In genomic region chr18:78699516-78699915, GRCh38 we compare ENCODE assay signal across 19 cellular contexts.
DNase-seq lines count a peak whose midpoint lies in the region; ATAC-seq and TF ChIP-seq lines count a peak whose summit lies in the region.
"Had no signal": no experiment of that assay in that cellular context is flagged by ENCODE, and none has a peak within 500 bp of the region (broad histone marks: within the 10 kb centered on the region; RNA-seq: fewer than 3 reads in every experiment).

No MANE protein-coding gene starts in this region.

- no peak for ATAC-seq in GM21360 (IDR thresholded peaks at IDR 0.05; ENCODE audit: unreplicated experiment)

- H3K27ac ChIP-seq in sigmoid colon: no peak overlapping the region
- H3K27ac ChIP-seq: 22Rv1; BLaER1 treated with 17β-estradiol and CSF1 and Interleukin-3, amounts not matched to agents 10 nM and 100 nM; SJCRH30 had no signal

- TF ChIP-seq CTCF in sigmoid colon (IDR thresholded peaks at IDR 0.05): no peak

- no peak overlapping the region for H3K4me3 ChIP-seq in sigmoid colon
- H3K4me3 ChIP-seq: BLaER1 treated with 17β-estradiol and CSF1 and Interleukin-3, amounts not matched to agents 10 nM and 100 nM; SJCRH30 had no signal

- no peak for TF ChIP-seq EP300 in sigmoid colon (IDR thresholded peaks at IDR 0.05)

- no peaks in the 10 kb centered on the region for H3K9me3 ChIP-seq in sigmoid colon
- H3K9me3 ChIP-seq: BLaER1 treated with 17β-estradiol and CSF1 and Interleukin-3, amounts not matched to agents 10 nM and 100 nM; SJCRH30 had no signal

- DNase-seq in DMS153 (lab: John Stamatoyannopoulos, UW) (peak; percentile 49), DMS153 treated with DMSO at 0.1 percent for 48 hours (lab: John Stamatoyannopoulos, UW; ENCODE audit: unreplicated experiment) (no peak), NCI-H1417 (lab: John Stamatoyannopoulos, UW) (peak in 2 of 3 experiments; percentile 81 to 94), left kidney (ENCODE audit: low read depth, low spot score) (peak; percentile 27), sigmoid colon (peak; percentile 55), NCI-H524 treated with DMSO at 0.1 percent for 48 hours (lab: John Stamatoyannopoulos, UW) (no peak)
- no peak for DNase-seq in activated CD4-positive, alpha-beta T cell treated with anti-CD3 and anti-CD28 coated beads for 48 hours
- DNase-seq: Calu3; CD4-positive, alpha-beta memory T cell; EL; GF-D8; Kasumi-1; NCI-H1930; NCI-H82; OCI-M1; SJCRH30 had no signal

- TF ChIP-seq POLR2A in sigmoid colon (IDR thresholded peaks at IDR 0.05): no peak

- H3K27me3 ChIP-seq in sigmoid colon: peaks cover 0 to 31% (median 0%) of the 10 kb centered on the region in 3 donors
- H3K27me3 ChIP-seq: BLaER1 treated with 17β-estradiol and CSF1 and Interleukin-3, amounts not matched to agents 10 nM and 100 nM; SJCRH30 had no signal

- WGBS in sigmoid colon, 2 donors: 34 to 70% methylated on average over 13 of the region's 13 CpGs

- no peaks in the 10 kb centered on the region for H3K36me3 ChIP-seq in sigmoid colon
- H3K36me3 ChIP-seq: BLaER1 treated with 17β-estradiol and CSF1 and Interleukin-3, amounts not matched to agents 10 nM and 100 nM; SJCRH30 had no signal

- intact Hi-C loops in sigmoid colon (cut with DNase I): no loop called here

- no peaks in the 10 kb centered on the region for H3K4me1 ChIP-seq in sigmoid colon
- H3K4me1 ChIP-seq: BLaER1 treated with 17β-estradiol and CSF1 and Interleukin-3, amounts not matched to agents 10 nM and 100 nM; SJCRH30 had no signal

Comparison
In these comparisons a context has a peak if more than half of its experiments do, and no peak if none do; other contexts are left out.
1. DNase-seq: peak in DMS153 (single experiment), NCI-H1417 (2 of 3), left kidney (single experiment) and sigmoid colon (single experiment); none in DMS153 treated with DMSO at 0.1 percent for 48 hours (single experiment), activated CD4-positive, alpha-beta T cell treated with anti-CD3 and anti-CD28 coated beads for 48 hours (single experiment) and NCI-H524 treated with DMSO at 0.1 percent for 48 hours (single experiment).